ENCODE assay signal across 23 cellular contexts in genomic region chr7:138204285-138204988, GRCh38.
DNase-seq lines count a peak whose midpoint lies in the region; TF ChIP-seq lines count a peak whose summit lies in the region.
"Had no signal": no experiment of that assay in that cellular context is flagged by ENCODE, and none has a peak within 500 bp of the region (broad histone marks: within the 10 kb centered on the region; RNA-seq: fewer than 3 reads in every experiment).

No MANE protein-coding gene starts in this region.

- no peak overlapping the region for H3K9ac ChIP-seq in mammary epithelial cell (ENCODE audit: insufficient read depth, low read length)
- no peak overlapping the region for H3K9ac ChIP-seq in GM23248

- H3K4me2 ChIP-seq in mammary epithelial cell (ENCODE audit: insufficient read depth, low read depth, low read length), result no peak overlapping the region
- H3K4me2 ChIP-seq in GM23248 (ENCODE audit: unreplicated experiment), result no peak overlapping the region
- H3K4me2 ChIP-seq in osteoblast (ENCODE audit: insufficient read depth, low read length), result no peak overlapping the region
- H3K4me2 ChIP-seq: A549 had no signal

- intact Hi-C loops in MCF 10A (cut with micrococcal nuclease) (no loop called here), mammary epithelial cell (cut with micrococcal nuclease) (no loop called here)

- no peak overlapping the region for H3K4me3 ChIP-seq in mammary epithelial cell (replicated peaks in 1 of 3; ENCODE audit: insufficient read depth in 1 of 3, low read depth in 2 of 3, low read length in 3 of 3)
- no peak overlapping the region for H3K4me3 ChIP-seq in astrocyte of the spinal cord (ENCODE audit: low read depth, low read length)
- no peak overlapping the region for H3K4me3 ChIP-seq in GM23248
- H3K4me3 ChIP-seq in osteoblast (ENCODE audit: insufficient read depth, low read length), result no peak overlapping the region
- H3K4me3 ChIP-seq: A549, dorsolateral prefrontal cortex, GM12878, tibial artery had no signal

- in situ Hi-C loops in mammary epithelial cell (cut with MboI; ENCODE audit: low sequenced_read_pairs in 2 of 2) (no loop called here), astrocyte of the spinal cord (cut with HindIII; ENCODE audit: low sequenced_read_pairs) (no loop called here), GM23248 (cut with MboI) (no loop called here)

- H3K27me3 ChIP-seq in mammary epithelial cell (ENCODE audit: insufficient read depth, low read length), result no peaks in the 10 kb centered on the region
- no peaks in the 10 kb centered on the region for H3K27me3 ChIP-seq in GM23248 (replicated peaks; ENCODE audit: insufficient read depth)
- no peaks in the 10 kb centered on the region for H3K27me3 ChIP-seq in osteoblast (ENCODE audit: insufficient read depth, low read length)
- H3K27me3 ChIP-seq: tibial artery had no signal

- dilution Hi-C loops in mammary epithelial cell (cut with HindIII; ENCODE audit: low sequenced_read_pairs), result no loop called here

- no peaks in the 10 kb centered on the region for H3K9me3 Mint-ChIP-seq in MCF 10A (ENCODE audit: unreplicated experiment)
- no peaks in the 10 kb centered on the region for H3K9me3 Mint-ChIP-seq in glutamatergic neuron (ENCODE audit: unreplicated experiment)
- H3K9me3 Mint-ChIP-seq in activated CD4-positive, alpha-beta T cell treated with anti-CD3 and anti-CD28 coated beads, Interleukin-2, amount 10 ng/mL, durations not matched to agents 7 days and 5 days, result no peaks in the 10 kb centered on the region

- H3K36me3 Mint-ChIP-seq in MCF 10A (ENCODE audit: insufficient read depth, unreplicated experiment) (no peaks in the 10 kb centered on the region), glutamatergic neuron (ENCODE audit: unreplicated experiment) (no peaks in the 10 kb centered on the region)
- H3K36me3 Mint-ChIP-seq in activated CD4-positive, alpha-beta T cell treated with anti-CD3 and anti-CD28 coated beads, Interleukin-2, amount 10 ng/mL, durations not matched to agents 7 days and 5 days (ENCODE audit: low read depth), result no peaks in the 10 kb centered on the region
- H3K36me3 Mint-ChIP-seq: activated naive CD8-positive, alpha-beta T cell had no signal

- CTCF ChIA-PET in MCF 10A (lab: Yijun Ruan, JAX) (interaction anchor here (0.6 kb wide), 1 partner anchor 195 kb away, joined by 3 read pairs; no protein-coding TSS in a partner anchor), mammary epithelial cell (lab: Charles Lee; ENCODE audit: low non-redundant PET) (no interaction called here)
- CTCF ChIA-PET in activated CD4-positive, alpha-beta T cell treated with anti-CD3 and anti-CD28 coated beads, Interleukin-2, amount 10 ng/mL, durations not matched to agents 7 days and 5 days (lab: Charles Lee), result interaction anchor here (0.6 to 1.1 kb wide), 2 partner anchors 13 to 517 kb away, joined by 3 read pairs; no protein-coding TSS in a partner anchor

- H3K27ac Mint-ChIP-seq in MCF 10A (ENCODE audit: low read depth, unreplicated experiment), result no peak overlapping the region
- H3K27ac Mint-ChIP-seq in glutamatergic neuron (ENCODE audit: unreplicated experiment), result peak overlapping the region; percentile 1
- H3K27ac Mint-ChIP-seq in activated CD4-positive, alpha-beta T cell treated with anti-CD3 and anti-CD28 coated beads, Interleukin-2, amount 10 ng/mL, durations not matched to agents 7 days and 5 days, result no peak overlapping the region
- H3K27ac Mint-ChIP-seq: activated B cell treated with CpG ODN at 0.5 μM for 24 hours; activated CD8-positive, alpha-beta T cell treated with anti-CD3 and anti-CD28 coated beads, Interleukin-2, amount 10 ng/mL, durations not matched to agents 7 days and 5 days; activated naive CD8-positive, alpha-beta T cell had no signal

- 31% methylated on average over 5 of the region's 5 CpGs for WGBS in mammary epithelial cell (ENCODE audit: low coverage, missing lambda C conversion rate)
- 14 to 15% methylated on average over 5 of the region's 5 CpGs for WGBS in GM23248 (ENCODE audit: low coverage in 1 of 2, low lambda C conversion rate in 2 of 2, missing lambda C conversion rate in 2 of 2), 2 experiments

- H3K27me3 Mint-ChIP-seq in MCF 10A (ENCODE audit: insufficient read depth, unreplicated experiment) (no peaks in the 10 kb centered on the region), glutamatergic neuron (ENCODE audit: unreplicated experiment) (no peaks in the 10 kb centered on the region)
- H3K27me3 Mint-ChIP-seq in activated CD4-positive, alpha-beta T cell treated with anti-CD3 and anti-CD28 coated beads, Interleukin-2, amount 10 ng/mL, durations not matched to agents 7 days and 5 days, result no peaks in the 10 kb centered on the region
- H3K27me3 Mint-ChIP-seq: activated B cell treated with CpG ODN at 0.5 μM for 24 hours had no signal

- BruUV-seq in MCF 10A (replicated peaks; lab: Mats Ljungman, UMichigan) (no TSS peak), mammary epithelial cell (replicated peaks; lab: Mats Ljungman, UMichigan) (no TSS peak)

- H3K4me1 Mint-ChIP-seq in MCF 10A (ENCODE audit: insufficient read depth, unreplicated experiment) (peaks cover 14% of the 10 kb centered on the region), glutamatergic neuron (ENCODE audit: low read depth, unreplicated experiment) (peaks cover 7% of the 10 kb centered on the region)
- H3K4me1 Mint-ChIP-seq in activated CD4-positive, alpha-beta T cell treated with anti-CD3 and anti-CD28 coated beads, Interleukin-2, amount 10 ng/mL, durations not matched to agents 7 days and 5 days, result no peaks in the 10 kb centered on the region
- H3K4me1 Mint-ChIP-seq: activated B cell treated with CpG ODN at 0.5 μM for 24 hours had no signal

- POLR2A ChIA-PET in MCF 10A (lab: Yijun Ruan, JAX), result interaction anchor here (0.6 to 0.9 kb wide), 2 partner anchors 48 to 89 kb away, joined by 3 read pairs; no protein-coding TSS in a partner anchor
- POLR2A ChIA-PET in activated CD4-positive, alpha-beta T cell treated with anti-CD3 and anti-CD28 coated beads, Interleukin-2, amount 10 ng/mL, durations not matched to agents 7 days and 5 days (lab: Charles Lee), result no interaction called here

- H3K79me2 ChIP-seq in mammary epithelial cell (ENCODE audit: insufficient read depth, low read length) (no peaks in the 10 kb centered on the region), GM23248 (ENCODE audit: insufficient read depth) (no peaks in the 10 kb centered on the region), osteoblast (ENCODE audit: insufficient read depth, low read length) (no peaks in the 10 kb centered on the region)

- H2AFZ ChIP-seq in mammary epithelial cell (ENCODE audit: low read depth, low read length) (no peak overlapping the region), GM23248 (no peak overlapping the region), osteoblast (ENCODE audit: low read length) (no peak overlapping the region)

- H3K4me1 ChIP-seq in mammary epithelial cell (ENCODE audit: insufficient read depth, low read length) (no peaks in the 10 kb centered on the region), GM23248 (ENCODE audit: insufficient read depth) (no peaks in the 10 kb centered on the region), osteoblast (ENCODE audit: insufficient read depth, low read length) (peaks cover 5% of the 10 kb centered on the region)
- H3K4me1 ChIP-seq: A549 had no signal

- no peaks in the 10 kb centered on the region for H3F3A ChIP-seq in GM23248 (ENCODE audit: insufficient read depth)

- DNase-seq in MCF 10A (ENCODE audit: unreplicated experiment) (peak; percentile 50), mammary epithelial cell (no peak), astrocyte of the spinal cord (ENCODE audit: low read depth, low spot score) (peak; percentile 34), glutamatergic neuron (no peak), GM23248 (no peak), osteoblast (ENCODE audit: insufficient read length, low spot score, missing footprints) (no peak), NCI-H187 treated with DMSO at 0.1 percent for 48 hours (lab: John Stamatoyannopoulos, UW) (no peak)
- no peak for DNase-seq in activated CD4-positive, alpha-beta T cell treated with anti-CD3 and anti-CD28 coated beads, Interleukin-2, amount 10 ng/mL, durations not matched to agents 7 days and 5 days
- DNase-seq: activated B cell treated with CpG ODN at 0.5 μM for 24 hours; activated CD8-positive, alpha-beta T cell treated with anti-CD3 and anti-CD28 coated beads, Interleukin-2, amount 10 ng/mL, durations not matched to agents 7 days and 5 days; activated T-cell treated with anti-CD3 and anti-CD28 coated beads, Interleukin-2, amount 50 U/mL, for 48 hours; C1 segment of cervical spinal cord; DMS 273 treated with DMSO at 0.1 percent for 48 hours; dorsolateral prefrontal cortex; GF-D8; NCI-H146; NCI-H510A treated with DMSO at 0.1 percent for 48 hours; stimulated activated naive CD4-positive, alpha-beta T cell; T-helper 2 cell; tibial artery had no signal

- H3K27ac ChIP-seq in mammary epithelial cell (ENCODE audit: insufficient read depth, low read depth, low read length) (no peak overlapping the region), GM23248 (no peak overlapping the region), osteoblast (ENCODE audit: low read depth, low read length) (no peak overlapping the region)
- H3K27ac ChIP-seq: A549, dorsolateral prefrontal cortex, tibial artery had no signal

- no peak for TF ChIP-seq CTCF in MCF 10A (IDR thresholded peaks at IDR 0.05; ENCODE audit: unreplicated experiment)
- TF ChIP-seq CTCF in mammary epithelial cell (conservative IDR thresholded peaks at IDR 0.05 in 1 of 2, IDR thresholded peaks at IDR 0.05 in 1 of 2; ENCODE audit: extremely low read depth in 1 of 2, insufficient read depth in 1 of 2, low read depth in 1 of 2, low read length in 2 of 2), result no peak
- TF ChIP-seq CTCF in astrocyte of the spinal cord (IDR thresholded peaks at IDR 0.05; ENCODE audit: low read depth, low read length), result no peak
- TF ChIP-seq CTCF in glutamatergic neuron (IDR thresholded peaks at IDR 0.05; ENCODE audit: partially characterized antibody, unreplicated experiment), result no peak
- no peak for TF ChIP-seq CTCF in osteoblast (IDR thresholded peaks at IDR 0.05; ENCODE audit: extremely low read depth, low read depth, low read length)

- H3K9me2 ChIP-seq in GM23248 (ENCODE audit: insufficient read depth), result no peaks in the 10 kb centered on the region

- H3K4me3 Mint-ChIP-seq in MCF 10A (ENCODE audit: unreplicated experiment), result no peak overlapping the region
- no peak overlapping the region for H3K4me3 Mint-ChIP-seq in glutamatergic neuron (ENCODE audit: unreplicated experiment)
- H3K4me3 Mint-ChIP-seq in activated CD4-positive, alpha-beta T cell treated with anti-CD3 and anti-CD28 coated beads, Interleukin-2, amount 10 ng/mL, durations not matched to agents 7 days and 5 days, result no peak overlapping the region
- H3K4me3 Mint-ChIP-seq: activated B cell treated with CpG ODN at 0.5 μM for 24 hours; activated CD8-positive, alpha-beta T cell treated with anti-CD3 and anti-CD28 coated beads, Interleukin-2, amount 10 ng/mL, durations not matched to agents 7 days and 5 days; activated naive CD8-positive, alpha-beta T cell had no signal

- no peaks in the 10 kb centered on the region for H3K36me3 ChIP-seq in mammary epithelial cell (ENCODE audit: insufficient read depth, low read length)
- H3K36me3 ChIP-seq in GM23248 (ENCODE audit: low read depth), result no peaks in the 10 kb centered on the region
- no peaks in the 10 kb centered on the region for H3K36me3 ChIP-seq in osteoblast (ENCODE audit: insufficient read depth, low read length)
- H3K36me3 ChIP-seq: tibial artery had no signal

- H3K9me3 ChIP-seq in mammary epithelial cell (replicated peaks; ENCODE audit: insufficient read depth, low read length), result no peaks in the 10 kb centered on the region
- no peaks in the 10 kb centered on the region for H3K9me3 ChIP-seq in GM23248 (ENCODE audit: low read depth)
- H3K9me3 ChIP-seq in osteoblast (ENCODE audit: low read depth, low read length), result no peaks in the 10 kb centered on the region
- H3K9me3 ChIP-seq: A549, tibial artery had no signal

- H4K20me1 ChIP-seq in mammary epithelial cell (ENCODE audit: insufficient read depth, low read length), result no peaks in the 10 kb centered on the region
- H4K20me1 ChIP-seq in GM23248 (ENCODE audit: insufficient read depth), result no peaks in the 10 kb centered on the region
- no peaks in the 10 kb centered on the region for H4K20me1 ChIP-seq in osteoblast (ENCODE audit: insufficient read depth, low read length)

Comparison
In these comparisons a context has a peak if more than half of its experiments do, and no peak if none do; other contexts are left out.
1. DNase-seq: peak in MCF 10A (single experiment) and astrocyte of the spinal cord (single experiment); none in mammary epithelial cell (single experiment), glutamatergic neuron (single experiment), activated CD4-positive, alpha-beta T cell treated with anti-CD3 and anti-CD28 coated beads, Interleukin-2, amount 10 ng/mL, durations not matched to agents 7 days and 5 days (single experiment), GM23248 (single experiment), osteoblast (single experiment) and NCI-H187 treated with DMSO at 0.1 percent for 48 hours (single experiment).